Comparison of ENCODE assay signal across 25 cellular contexts in the genomic region with DNA sequence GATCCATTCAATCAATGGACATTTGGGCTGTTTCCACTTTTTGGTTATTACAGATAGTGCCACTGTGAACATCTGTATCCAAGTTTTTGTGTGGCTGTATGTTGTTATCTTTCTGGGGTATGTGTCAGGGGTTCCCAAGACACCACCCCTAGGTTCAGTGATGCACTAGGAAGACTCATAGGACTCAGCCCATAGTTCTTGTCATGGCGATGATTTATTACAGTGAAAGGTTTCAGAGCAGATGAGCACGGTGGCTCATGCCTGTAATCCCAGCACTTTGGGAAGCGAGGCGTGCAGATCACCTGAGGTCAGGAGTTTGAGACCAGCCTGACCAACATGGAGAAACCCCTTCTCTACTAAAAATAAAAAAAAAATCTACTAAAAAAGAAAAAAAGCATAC.
A peak's percentile ranks its signal among the peaks of the same experiment; 100 is the strongest.
DNase-seq lines count a peak whose midpoint lies in the region; ATAC-seq, FAIRE-seq and TF ChIP-seq lines count a peak whose summit lies in the region.
"Had no signal": no experiment of that assay in that cellular context is flagged by ENCODE, and none has a peak within 500 bp of the region (broad histone marks: within the 10 kb centered on the region; RNA-seq: fewer than 3 reads in every experiment).

No MANE protein-coding gene starts in this region.

- POLR2A ChIA-PET in HEK293T (lab: Yijun Ruan, JAX) = no interaction called here
- POLR2A ChIA-PET in naive thymus-derived CD8-positive, alpha-beta T cell (lab: Charles Lee) = no interaction called here
- POLR2A ChIA-PET in RWPE1 (lab: Yijun Ruan, JAX; ENCODE audit: low non-redundant PET) = no interaction called here

- TF ChIP-seq CTCF in WERI-Rb-1 (IDR thresholded peaks at IDR 0.05; ENCODE audit: low read depth, low read length) (no peak), pancreas (IDR thresholded peaks at IDR 0.05) (no peak), RWPE1 (conservative IDR thresholded peaks at IDR 0.05; ENCODE audit: low read depth) (no peak)

- H3K4me1 ChIP-seq in pancreas = no peaks in the 10 kb centered on the region

- WGBS in pancreas, 2 donors = 91 to 96% methylated on average over 4 of the region's 4 CpGs

- H3K36me3 ChIP-seq in WERI-Rb-1 = no peaks in the 10 kb centered on the region
- no peaks in the 10 kb centered on the region for H3K36me3 ChIP-seq in pancreas
- H3K36me3 ChIP-seq: BLaER1 had no signal

- intact Hi-C loops in pancreas (cut with DNase I) = no loop called here

- H3K9me3 ChIP-seq in WERI-Rb-1 (ENCODE audit: severe bottlenecking) (no peaks in the 10 kb centered on the region), pancreas (no peaks in the 10 kb centered on the region)
- H3K9me3 ChIP-seq: BLaER1 had no signal

- H3K27me3 ChIP-seq in WERI-Rb-1 (ENCODE audit: insufficient read depth, low read depth, severe bottlenecking) (no peaks in the 10 kb centered on the region), pancreas (no peaks in the 10 kb centered on the region)
- H3K27me3 ChIP-seq: BLaER1 had no signal

- H3K27me3 Mint-ChIP-seq in naive thymus-derived CD8-positive, alpha-beta T cell = no peaks in the 10 kb centered on the region

- no peak for ATAC-seq in naive thymus-derived CD8-positive, alpha-beta T cell
- no peak for ATAC-seq in pancreas
- ATAC-seq: GM12878, GM23338, HCT116 had no signal

- DNase-seq in activated effector memory CD4-positive, alpha-beta T cell treated with anti-CD3 and anti-CD28 coated beads, Interleukin-2, amount 50 U/mL, for 16 hours = peak; percentile 10
- DNase-seq in activated effector memory CD4-positive, alpha-beta T cell treated with Interleukin-2 at 50 U/mL for 16 hours = no peak
- DNase-seq in HEK293T (ENCODE audit: extremely low spot score) = no peak
- peak; percentile 45 for DNase-seq in WERI-Rb-1
- no peak for DNase-seq in naive thymus-derived CD8-positive, alpha-beta T cell
- DNase-seq in pancreas = no peak
- DNase-seq in RWPE1 (ENCODE audit: low spot score) = no peak
- DNase-seq in LoVo (ENCODE audit: low spot score) = no peak
- DNase-seq: CD4-positive, CD25-positive, alpha-beta regulatory T cell; CD8-positive, alpha-beta memory T cell; DMS 273 treated with DMSO at 0.1 percent for 48 hours; DMS79; EL; GDM1; H9 had no signal

- H3K27ac ChIP-seq in WERI-Rb-1 = no peak overlapping the region
- H3K27ac ChIP-seq in pancreas = no peak overlapping the region
- no peak overlapping the region for H3K27ac ChIP-seq in RWPE1
- H3K27ac ChIP-seq: 22Rv1, BLaER1, C4-2B had no signal

- no peak overlapping the region for H3K4me3 ChIP-seq in WERI-Rb-1 (ENCODE audit: low read depth, low read length)
- H3K4me3 ChIP-seq in pancreas = no peak overlapping the region
- H3K4me3 ChIP-seq: BLaER1, GM12878, GM23338 had no signal

- H3K36me3 Mint-ChIP-seq in naive thymus-derived CD8-positive, alpha-beta T cell = peaks cover 0 to 25% (median 3%) of the 10 kb centered on the region in 3 donors
- H3K36me3 Mint-ChIP-seq: CD4-positive, CD25-positive, alpha-beta regulatory T cell had no signal

- CTCF ChIA-PET in HEK293T (lab: Yijun Ruan, JAX) = no interaction called here
- CTCF ChIA-PET in RWPE1 (lab: Yijun Ruan, JAX) = no interaction called here

- H3K9me3 Mint-ChIP-seq in naive thymus-derived CD8-positive, alpha-beta T cell = no peaks in the 10 kb centered on the region
- H3K9me3 Mint-ChIP-seq: CD4-positive, CD25-positive, alpha-beta regulatory T cell; CD8-positive, alpha-beta memory T cell; GM23338; H9 had no signal

- H3K4me3 Mint-ChIP-seq in naive thymus-derived CD8-positive, alpha-beta T cell = peak overlapping the region in 5 of 10 donors; percentile 9 to 54 (median 18)
- H3K4me3 Mint-ChIP-seq: B cell; CD8-positive, alpha-beta memory T cell; GM23338; H9 had no signal

- peaks cover 48 to 89% (median 67%) of the 10 kb centered on the region in 4 donors for H3K4me1 Mint-ChIP-seq in naive thymus-derived CD8-positive, alpha-beta T cell

- FAIRE-seq in pancreas (lab: Jason Lieb, UNC) = no peak
- FAIRE-seq: A204.1, D721Med, GM12878, GM19239 had no signal

- H3K27ac Mint-ChIP-seq in naive thymus-derived CD8-positive, alpha-beta T cell = peak overlapping the region in 7 of 10 donors; percentile 10 to 89 (median 65)
- H3K27ac Mint-ChIP-seq: B cell, GM23338, H9 had no signal

TF ChIP-seq in HEK293T, 16 proteins besides CTCF, POLR2A, EP300 and RAD21:
- no peak for TF ChIP-seq L3MBTL2 (conservative IDR thresholded peaks at IDR 0.05)
- TF ChIP-seq, protein P1, sequence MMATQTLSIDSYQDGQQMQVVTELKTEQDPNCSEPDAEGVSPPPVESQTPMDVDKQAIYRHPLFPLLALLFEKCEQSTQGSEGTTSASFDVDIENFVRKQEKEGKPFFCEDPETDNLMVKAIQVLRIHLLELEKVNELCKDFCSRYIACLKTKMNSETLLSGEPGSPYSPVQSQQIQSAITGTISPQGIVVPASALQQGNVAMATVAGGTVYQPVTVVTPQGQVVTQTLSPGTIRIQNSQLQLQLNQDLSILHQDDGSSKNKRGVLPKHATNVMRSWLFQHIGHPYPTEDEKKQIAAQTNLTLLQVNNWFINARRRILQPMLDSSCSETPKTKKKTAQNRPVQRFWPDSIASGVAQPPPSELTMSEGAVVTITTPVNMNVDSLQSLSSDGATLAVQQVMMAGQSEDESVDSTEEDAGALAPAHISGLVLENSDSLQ (IDR thresholded peaks at IDR 0.05) = peak; percentile 34; the same call in 1 of the 2 replicates

Comparison
In these comparisons a context has a peak if more than half of its experiments do, and no peak if none do; other contexts are left out.
1. DNase-seq: peak in activated effector memory CD4-positive, alpha-beta T cell treated with anti-CD3 and anti-CD28 coated beads, Interleukin-2, amount 50 U/mL, for 16 hours (single experiment) and WERI-Rb-1 (single experiment); none in activated effector memory CD4-positive, alpha-beta T cell treated with Interleukin-2 at 50 U/mL for 16 hours (single experiment), HEK293T (single experiment), naive thymus-derived CD8-positive, alpha-beta T cell (0 of 10), pancreas (0 of 6), RWPE1 (single experiment) and LoVo (single experiment).